In genomic region chr12:8282180-8282579, GRCh38 we compare ENCODE assay signal across 5 cellular contexts. TPM values are rescaled to one million over a fixed set of nuclear protein-coding genes. Genes with fewer than 3 reads are reported as not detected.
"Had no signal": no experiment of that assay in that cellular context is flagged by ENCODE, and none has a peak within 500 bp of the region (broad histone marks: within the 10 kb centered on the region; RNA-seq: fewer than 3 reads in every experiment).

No MANE protein-coding gene starts in this region.

RNA-seq across cellular contexts. Expression of gene FAM90A1, which starts 54.8 kb away (rescaled TPM):
- total RNA-seq: neural crest cell, omental fat pad, thoracic aorta, vagina had no signal
- polyA plus RNA-seq: naive thymus-derived CD4-positive, alpha-beta T cell had no signal
